In genomic region chr2:64359892-64360657, GRCh38 we compare ENCODE assay signal across 8 cellular contexts.
DNase-seq lines count a peak whose midpoint lies in the region; ATAC-seq and TF ChIP-seq lines count a peak whose summit lies in the region.

No MANE protein-coding gene starts in this region.

- POLR2A ChIA-PET in activated B cell treated with CpG ODN at 0.5 μM for 24 hours (lab: Charles Lee) = no interaction called here

- 25 to 45% methylated on average over 3 to 8 of the region's 11 CpGs for WGBS in esophagus squamous epithelium, 2 donors

- H3K27ac ChIP-seq in esophagus squamous epithelium = peak overlapping the region; percentile 69 to 92 (median 84)
- no peak overlapping the region for H3K27ac ChIP-seq in effector memory CD4-positive, alpha-beta T cell (ENCODE audit: insufficient read depth, low read length, poor library complexity, severe bottlenecking)

- no peaks in the 10 kb centered on the region for H3K27me3 ChIP-seq in esophagus squamous epithelium
- no peaks in the 10 kb centered on the region for H3K27me3 ChIP-seq in effector memory CD4-positive, alpha-beta T cell (replicated peaks; ENCODE audit: control insufficient read depth, insufficient read depth, low read length, poor library complexity, severe bottlenecking)

- H3K4me1 Mint-ChIP-seq in activated B cell treated with CpG ODN at 0.5 μM for 24 hours = peaks cover 15% of the 10 kb centered on the region

- CTCF ChIA-PET in activated B cell treated with CpG ODN at 0.5 μM for 24 hours (lab: Charles Lee) = interaction anchor here (1.2 to 2.8 kb wide), 3 partner anchors 29 to 128 kb away, joined by 3 to 7 read pairs (median 4); no protein-coding TSS in a partner anchor

- TF ChIP-seq CTCF in GM12865 (IDR thresholded peaks at IDR 0.05; ENCODE audit: insufficient read depth, low read depth, low read length, missing control alignments) (no peak), activated B cell treated with CpG ODN at 0.5 μM for 24 hours (IDR thresholded peaks at IDR 0.05) (no peak), esophagus squamous epithelium (IDR thresholded peaks at IDR 0.05) (peak in 2 of 6 experiments; percentile 6 to 35)

- no peaks in the 10 kb centered on the region for H3K9me3 ChIP-seq in esophagus squamous epithelium
- H3K9me3 ChIP-seq in effector memory CD4-positive, alpha-beta T cell (ENCODE audit: control insufficient read depth, low read length) = no peaks in the 10 kb centered on the region

- H3K4me3 ChIP-seq in GM12865 (ENCODE audit: low read depth, low read length) (no peak overlapping the region), esophagus squamous epithelium (peak overlapping the region in 2 of 4 donors; percentile 2 to 5)
- no peak overlapping the region for H3K4me3 ChIP-seq in effector memory CD4-positive, alpha-beta T cell (ENCODE audit: insufficient read depth, low read depth, low read length, poor library complexity, severe bottlenecking)

- ATAC-seq in HG02763 (IDR thresholded peaks at IDR 0.05; ENCODE audit: unreplicated experiment) = peak; percentile 70
- peak; percentile 90 for ATAC-seq in activated B cell treated with CpG ODN at 0.5 μM for 24 hours (ENCODE audit: low read depth)

- intact Hi-C loops in activated B cell treated with CpG ODN at 0.5 μM for 24 hours (cut with micrococcal nuclease) (no loop called here), esophagus squamous epithelium (cut with DNase I) (no loop called here)

- no peaks in the 10 kb centered on the region for H3K36me3 ChIP-seq in esophagus squamous epithelium
- no peaks in the 10 kb centered on the region for H3K36me3 ChIP-seq in effector memory CD4-positive, alpha-beta T cell (ENCODE audit: control insufficient read depth, insufficient read depth, low read length)

- TF ChIP-seq POLR2A in esophagus squamous epithelium (IDR thresholded peaks at IDR 0.05) = peak in 2 of 4 donors; percentile 36 to 44

- peaks cover 15% of the 10 kb centered on the region for H3K27me3 Mint-ChIP-seq in activated B cell treated with CpG ODN at 0.5 μM for 24 hours

- H3K9me3 Mint-ChIP-seq in activated B cell treated with CpG ODN at 0.5 μM for 24 hours = no peaks in the 10 kb centered on the region

- H3K36me3 Mint-ChIP-seq in activated B cell treated with CpG ODN at 0.5 μM for 24 hours (ENCODE audit: low read depth) = no peaks in the 10 kb centered on the region

- peak overlapping the region; percentile 55 for H3K4me3 Mint-ChIP-seq in activated B cell treated with CpG ODN at 0.5 μM for 24 hours

- no peak overlapping the region for H3K27ac Mint-ChIP-seq in activated B cell treated with CpG ODN at 0.5 μM for 24 hours

- DNase-seq in GM12865 (ENCODE audit: low read depth) (peak; percentile 75), activated B cell treated with CpG ODN at 0.5 μM for 24 hours (no peak), esophagus squamous epithelium (lab: John Stamatoyannopoulos, UW) (no peak), renal cortical epithelial cell (ENCODE audit: low read depth) (peak; percentile 94), HUDEP-2 (lab: John Stamatoyannopoulos, UW; ENCODE audit: unreplicated experiment in 76 of 76) (no peak), T-helper 9 cell (no peak)
- DNase-seq in effector memory CD4-positive, alpha-beta T cell = no peak

- H3K4me1 ChIP-seq in esophagus squamous epithelium = peaks cover 20 to 69% (median 35%) of the 10 kb centered on the region in 3 donors
- H3K4me1 ChIP-seq in effector memory CD4-positive, alpha-beta T cell (ENCODE audit: control insufficient read depth, insufficient read depth, low read length, poor library complexity, severe bottlenecking) = no peaks in the 10 kb centered on the region

Comparison
In these comparisons a context has a peak if more than half of its experiments do, and no peak if none do; other contexts are left out.
1. DNase-seq: peak in GM12865 (single experiment) and renal cortical epithelial cell (single experiment); none in activated B cell treated with CpG ODN at 0.5 μM for 24 hours (single experiment), esophagus squamous epithelium (single experiment), HUDEP-2 (0 of 76), T-helper 9 cell (single experiment) and effector memory CD4-positive, alpha-beta T cell (0 of 3).